Comparison of ENCODE assay signal across 19 cellular contexts in the genomic region with DNA sequence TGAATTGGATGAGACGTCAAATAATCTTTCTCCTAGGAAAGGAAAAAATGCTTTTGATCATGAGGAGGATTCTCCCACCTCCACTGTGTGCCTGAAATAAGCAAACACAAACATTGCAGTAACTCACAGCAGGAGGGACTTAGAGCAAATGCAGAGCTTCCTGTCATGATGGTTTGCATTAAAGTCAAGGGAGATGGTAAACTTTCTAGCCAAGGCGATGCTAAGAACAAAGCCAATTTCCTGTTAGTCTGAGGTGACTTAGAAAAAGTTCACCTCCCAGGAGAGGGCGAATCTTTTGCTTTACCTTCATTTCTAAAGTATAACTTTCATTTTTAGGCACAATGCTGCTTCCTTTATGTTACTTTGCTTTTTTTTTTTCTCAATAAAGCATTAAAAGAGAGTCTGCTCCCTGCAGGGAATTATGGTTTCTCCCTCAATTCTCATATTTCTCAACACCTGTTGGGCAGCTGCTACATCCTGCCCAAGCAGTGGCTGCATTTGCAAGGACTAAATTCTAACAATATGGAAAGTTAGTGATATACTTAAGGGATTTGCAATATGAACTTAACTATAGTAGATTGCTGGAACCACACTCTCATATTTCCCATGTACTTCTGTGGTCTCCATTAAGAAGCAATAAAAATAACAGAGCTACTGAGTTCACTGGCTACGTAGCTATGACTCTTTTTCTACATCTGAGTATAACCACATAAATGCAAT.
DNase-seq lines count a peak whose midpoint lies in the region; ATAC-seq and TF ChIP-seq lines count a peak whose summit lies in the region.
"Had no signal": no experiment of that assay in that cellular context is flagged by ENCODE, and none has a peak within 500 bp of the region (broad histone marks: within the 10 kb centered on the region; RNA-seq: fewer than 3 reads in every experiment).

No MANE protein-coding gene starts in this region.

- no peaks in the 10 kb centered on the region for H3K36me3 Mint-ChIP-seq in CD4-positive, alpha-beta T cell (ENCODE audit: low read depth)
- H3K36me3 Mint-ChIP-seq: mesothelial cell of epicardium, neural progenitor cell had no signal

- H3K27me3 ChIP-seq in CD4-positive, alpha-beta T cell (ENCODE audit: control insufficient read depth, insufficient read depth, low read length), result no peaks in the 10 kb centered on the region
- H3K27me3 ChIP-seq in HUES48 (ENCODE audit: control insufficient read depth, insufficient read depth, low read length) (no peaks in the 10 kb centered on the region), NT2/D1 (ENCODE audit: insufficient read depth, insufficient read length) (no peaks in the 10 kb centered on the region), PC-3 (ENCODE audit: low read length) (peaks cover 8% of the 10 kb centered on the region; the same call in 1 of the 2 replicates)
- H3K27me3 ChIP-seq: neural progenitor cell, testis had no signal

- H3K27ac ChIP-seq in CD4-positive, alpha-beta T cell (ENCODE audit: low read depth, low read length), result no peak overlapping the region
- H3K27ac ChIP-seq in HUES48 (ENCODE audit: low read depth, low read length), result peak overlapping the region; percentile 67
- H3K27ac ChIP-seq in PC-3 (ENCODE audit: low read length), result no peak overlapping the region
- H3K27ac ChIP-seq: neural progenitor cell, testis had no signal

- H3K9ac ChIP-seq in HUES48 (ENCODE audit: low read depth, low read length), result no peak overlapping the region
- H3K9ac ChIP-seq in NT2/D1 (ENCODE audit: insufficient read length, low read depth), result no peak overlapping the region
- no peak overlapping the region for H3K9ac ChIP-seq in PC-3 (ENCODE audit: low read length)
- H3K9ac ChIP-seq: neural progenitor cell had no signal

- peak overlapping the region; percentile 70 for H3K27ac Mint-ChIP-seq in CD4-positive, alpha-beta T cell
- H3K27ac Mint-ChIP-seq: HFFc6, mesothelial cell of epicardium, neural progenitor cell had no signal

- peaks cover 4% of the 10 kb centered on the region for H3K9me3 Mint-ChIP-seq in CD4-positive, alpha-beta T cell
- H3K9me3 Mint-ChIP-seq: HFFc6 had no signal

- no peaks in the 10 kb centered on the region for H3F3A ChIP-seq in PC-3 (ENCODE audit: low read length, unreplicated experiment)

- H4K20me1 ChIP-seq in PC-3 (ENCODE audit: low read length), result no peaks in the 10 kb centered on the region

- peak; percentile 63 for ATAC-seq in CD4-positive, alpha-beta T cell (ENCODE audit: poor library complexity)
- ATAC-seq in HG03521 (IDR thresholded peaks at IDR 0.05; ENCODE audit: unreplicated experiment) (no peak), PC-3 (no peak)
- ATAC-seq: left colon had no signal

- H3K9me3 ChIP-seq in CD4-positive, alpha-beta T cell (ENCODE audit: control insufficient read depth, low read length), result no peaks in the 10 kb centered on the region
- H3K9me3 ChIP-seq in HUES48 (ENCODE audit: control insufficient read depth, insufficient read depth, low read length) (peaks cover 8% of the 10 kb centered on the region), NT2/D1 (ENCODE audit: insufficient read depth, low read length) (peaks cover 18% of the 10 kb centered on the region), PC-3 (ENCODE audit: low read length) (no peaks in the 10 kb centered on the region; the same call in 1 of the 2 replicates)
- H3K9me3 ChIP-seq: testis had no signal

- no peak for DNase-seq in CD4-positive, alpha-beta T cell
- DNase-seq in NT2/D1 (ENCODE audit: low read depth, low spot score) (peak; percentile 30), iPS DF 19.7 (ENCODE audit: low read depth, low spot score) (peak; percentile 68), NCI-H2227 (lab: John Stamatoyannopoulos, UW; ENCODE audit: unreplicated experiment) (no peak), NOMO-1 treated with dmso at 0.1 percent for 144 hours (lab: John Stamatoyannopoulos, UW; ENCODE audit: unreplicated experiment) (no peak), PC-3 (no peak)
- DNase-seq: activated CD8-positive, alpha-beta memory T cell treated with anti-CD3 and anti-CD28 coated beads for 24 hours; activated effector memory CD4-positive, alpha-beta T cell treated with anti-CD3 and anti-CD28 coated beads, Interleukin-2, amount 50 U/mL, for 16 hours; AML-193; Calu3; cortex of kidney; HFFc6; KG1; left colon; testis had no signal

- no peak overlapping the region for H3K4me2 ChIP-seq in PC-3 (ENCODE audit: low read length)
- H3K4me2 ChIP-seq: neural progenitor cell had no signal

- peaks cover 6% of the 10 kb centered on the region for H3K4me1 ChIP-seq in HUES48 (ENCODE audit: control insufficient read depth, insufficient read depth, low read length)
- H3K4me1 ChIP-seq in NT2/D1 (ENCODE audit: insufficient read depth, insufficient read length), result no peaks in the 10 kb centered on the region
- H3K4me1 ChIP-seq in PC-3 (ENCODE audit: insufficient read depth, low read length), result no peaks in the 10 kb centered on the region
- H3K4me1 ChIP-seq: testis had no signal

- no peaks in the 10 kb centered on the region for H3K9me2 ChIP-seq in PC-3 (replicated peaks; ENCODE audit: low read length)

- no TSS peak for BruUV-seq in PC-3 (replicated peaks; lab: Mats Ljungman, UMichigan)

- TF ChIP-seq CTCF in CD4-positive, alpha-beta T cell (IDR thresholded peaks at IDR 0.05), result no peak
- TF ChIP-seq CTCF in PC-3 (conservative IDR thresholded peaks at IDR 0.05; ENCODE audit: low read depth, low read length), result no peak

- H3K79me2 ChIP-seq in PC-3 (ENCODE audit: low read length), result no peaks in the 10 kb centered on the region

- H2AFZ ChIP-seq in PC-3 (ENCODE audit: low read length), result no peak overlapping the region
- H2AFZ ChIP-seq: neural progenitor cell had no signal

- no peak overlapping the region for H3K4me3 Mint-ChIP-seq in CD4-positive, alpha-beta T cell
- H3K4me3 Mint-ChIP-seq: HFFc6, mesothelial cell of epicardium, neural progenitor cell had no signal

- peaks cover 17% of the 10 kb centered on the region for H3K4me1 Mint-ChIP-seq in CD4-positive, alpha-beta T cell (ENCODE audit: low read depth)

- H3K4me3 ChIP-seq in HUES48 (ENCODE audit: low read depth, low read length) (peak overlapping the region; percentile 22; the same call in 1 of the 2 replicates), NT2/D1 (ENCODE audit: insufficient read length, low read depth) (no peak overlapping the region), PC-3 (ENCODE audit: low read length) (no peak overlapping the region)
- H3K4me3 ChIP-seq: neural progenitor cell, testis had no signal

- intact Hi-C loops in CD4-positive, alpha-beta T cell (cut with DNase I, micrococcal nuclease), result loop anchor here in 1 of 2 experiments (5.0 kb wide), 1 partner anchor 41 kb away; no protein-coding TSS in a partner anchor
- intact Hi-C loops in PC-3 (cut with micrococcal nuclease), result no loop called here

- POLR2A ChIA-PET in CD4-positive, alpha-beta T cell (lab: Charles Lee), result interaction anchor here (1.7 kb wide), 1 partner anchor 31 kb away, joined by 5 read pairs; no protein-coding TSS in a partner anchor
- POLR2A ChIA-PET in PC-3 (lab: Charles Lee; ENCODE audit: unreplicated experiment), result no interaction called here

- CTCF ChIA-PET in CD4-positive, alpha-beta T cell (lab: Charles Lee), result no interaction called here
- CTCF ChIA-PET in PC-3 (lab: Charles Lee), result no interaction called here

- no peaks in the 10 kb centered on the region for H3K36me3 ChIP-seq in HUES48 (ENCODE audit: control insufficient read depth, insufficient read depth, low read length)
- no peaks in the 10 kb centered on the region for H3K36me3 ChIP-seq in NT2/D1 (ENCODE audit: insufficient read depth, insufficient read length, low read length)
- no peaks in the 10 kb centered on the region for H3K36me3 ChIP-seq in PC-3 (ENCODE audit: low read depth, low read length)
- H3K36me3 ChIP-seq: neural progenitor cell had no signal

- no peaks in the 10 kb centered on the region for H3K27me3 Mint-ChIP-seq in CD4-positive, alpha-beta T cell

Comparison
In these comparisons a context has a peak if more than half of its experiments do, and no peak if none do; other contexts are left out.
1. DNase-seq: peak in NT2/D1 (single experiment) and iPS DF 19.7 (single experiment); none in CD4-positive, alpha-beta T cell (0 of 10), NCI-H2227 (single experiment), NOMO-1 treated with dmso at 0.1 percent for 144 hours (single experiment) and PC-3 (single experiment).